ENCODE assay signal across 9 cellular contexts in the genomic region with DNA sequence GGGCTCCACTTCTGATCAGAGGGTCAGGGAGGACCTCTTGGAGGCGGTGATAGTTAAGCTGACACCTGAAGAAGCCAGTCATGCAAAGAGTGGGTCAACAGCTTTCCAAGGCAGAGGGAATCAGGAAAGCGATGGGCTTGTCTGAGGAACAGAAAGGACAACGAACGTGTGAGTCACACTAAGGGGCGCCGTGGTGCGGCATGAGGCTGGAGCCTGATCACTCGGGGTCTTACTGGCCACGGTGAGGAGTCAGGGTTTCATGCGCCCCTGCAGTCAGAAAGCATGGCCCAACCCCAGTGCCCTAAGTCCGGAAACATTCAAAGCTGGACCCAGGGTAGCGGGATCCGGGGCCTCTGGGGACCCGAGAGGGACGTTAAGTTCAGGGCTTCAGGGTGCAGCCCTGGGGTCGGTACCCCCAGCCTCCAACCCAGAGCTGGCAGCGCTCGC. TPM values are rescaled to one million over a fixed set of nuclear protein-coding genes. Genes with fewer than 3 reads are reported as not detected.
A peak's percentile ranks its signal among the peaks of the same experiment; 100 is the strongest.
DNase-seq lines count a peak whose midpoint lies in the region; ATAC-seq and TF ChIP-seq lines count a peak whose summit lies in the region.
"Had no signal": no experiment of that assay in that cellular context is flagged by ENCODE, and none has a peak within 500 bp of the region (broad histone marks: within the 10 kb centered on the region; RNA-seq: fewer than 3 reads in every experiment).

No MANE protein-coding gene starts in this region.

- no peak for TF ChIP-seq CTCF in testis (IDR thresholded peaks at IDR 0.05)

- H3K27me3 ChIP-seq in testis, result no peaks in the 10 kb centered on the region

- intact Hi-C loops in testis (cut with DNase I; ENCODE audit: low total_unique reads), result no loop called here

- DNase-seq in COLO668 (lab: John Stamatoyannopoulos, UW; ENCODE audit: unreplicated experiment) (peak; percentile 24), amniotic epithelial cell (ENCODE audit: low read depth) (peak; percentile 9), kidney tubule cell (ENCODE audit: low spot score) (peak; percentile 25), testis (no peak), hippocampal formation (lab: John Stamatoyannopoulos, UW) (no peak)
- DNase-seq in activated effector memory CD4-positive, alpha-beta T cell treated with Interleukin-2 at 50 U/mL for 16 hours, result no peak

- peak overlapping the region; percentile 16 to 62 for H3K4me3 ChIP-seq in testis

- no peaks in the 10 kb centered on the region for H3K36me3 ChIP-seq in testis (ENCODE audit: low read depth, missing control alignments)

- WGBS in testis, 2 donors, result 1% methylated on average over 10 to 18 of the region's 18 CpGs

- no peak overlapping the region for H3K27ac ChIP-seq in testis
- H3K27ac ChIP-seq: KMS-11 had no signal

- H3K9me3 ChIP-seq in testis, result no peaks in the 10 kb centered on the region

- TF ChIP-seq POLR2A in testis (IDR thresholded peaks at IDR 0.05), result no peak

- peaks cover 3% of the 10 kb centered on the region for H3K4me1 ChIP-seq in testis

- ATAC-seq in HG02938 (IDR thresholded peaks at IDR 0.05; ENCODE audit: unreplicated experiment), result peak; percentile 35
- ATAC-seq in HG03108 (IDR thresholded peaks at IDR 0.05; ENCODE audit: unreplicated experiment), result no peak

RNA-seq across cellular contexts. Expression of a gene that starts 50.5 kb away (rescaled TPM):
- under 1 TPM; 0.25 to 0.55 TPM for total RNA-seq in testis
- polyA plus RNA-seq in testis (ENCODE audit: insufficient read depth, low read depth, low replicate concordance), result 0.96 TPM

Comparison
In these comparisons a context has a peak if more than half of its experiments do, and no peak if none do; other contexts are left out.
1. DNase-seq: peak in COLO668 (single experiment), amniotic epithelial cell (single experiment) and kidney tubule cell (single experiment); none in testis (single experiment), activated effector memory CD4-positive, alpha-beta T cell treated with Interleukin-2 at 50 U/mL for 16 hours (single experiment) and hippocampal formation (0 of 2).